In the genomic region with DNA sequence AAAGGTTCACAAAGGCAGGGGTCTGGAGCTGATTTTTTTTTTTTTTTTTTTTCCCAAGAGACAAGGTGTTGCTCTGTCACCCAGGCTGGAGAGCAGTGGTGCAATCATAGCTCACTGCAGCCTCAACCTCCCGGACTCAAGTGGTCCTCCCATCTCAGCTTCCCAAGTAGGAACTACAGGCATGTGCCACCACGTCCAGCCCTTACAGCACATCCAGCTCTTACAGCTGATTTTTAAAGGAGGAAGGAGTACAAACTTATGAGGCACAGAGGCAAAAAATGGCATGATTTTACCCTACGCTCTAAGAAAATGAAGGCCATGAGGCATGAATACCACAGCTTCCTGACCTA, we compare ENCODE assay signal across 2 cellular contexts.
TF ChIP-seq lines count a peak whose summit lies in the region.

No MANE protein-coding gene starts in this region.

TF ChIP-seq in HepG2, 621 proteins besides CTCF, POLR2A, EP300 and RAD21 (continues in another document):
- TF ChIP-seq YY1 (IDR thresholded peaks at IDR 0.05; ENCODE audit: insufficient read depth, insufficient replicate concordance, low read depth, low read length): no peak
- TF ChIP-seq HCFC1 (IDR thresholded peaks at IDR 0.05; ENCODE audit: low read depth, low read length): no peak
- no peak for TF ChIP-seq FOXM1 (CRISPR knock-in tag; IDR thresholded peaks at IDR 0.05)
- TF ChIP-seq TAF15 (IDR thresholded peaks at IDR 0.05; ENCODE audit: low read depth, low read length, poor library complexity, severe bottlenecking): no peak
- peak; percentile 65; the same call in 1 of the 2 replicates for TF ChIP-seq ZNF605 (CRISPR knock-in tag; IDR thresholded peaks at IDR 0.05)
- TF ChIP-seq MLXIP (CRISPR knock-in tag; IDR thresholded peaks at IDR 0.05; ENCODE audit: borderline replicate concordance): no peak
- TF ChIP-seq ARHGAP35 (CRISPR knock-in tag; IDR thresholded peaks at IDR 0.05; ENCODE audit: borderline replicate concordance): no peak
- TF ChIP-seq GLMP (CRISPR knock-in tag; IDR thresholded peaks at IDR 0.05; ENCODE audit: borderline replicate concordance): no peak
- no peak for TF ChIP-seq YEATS2 (CRISPR knock-in tag; IDR thresholded peaks at IDR 0.05; ENCODE audit: borderline replicate concordance)
- no peak for TF ChIP-seq MXI1 (IDR thresholded peaks at IDR 0.05; ENCODE audit: borderline replicate concordance, low read depth, low read length)
- TF ChIP-seq KDM5A (IDR thresholded peaks at IDR 0.05; ENCODE audit: borderline replicate concordance, low read length): no peak
- TF ChIP-seq ZNF616 (CRISPR knock-in tag; IDR thresholded peaks at IDR 0.05; ENCODE audit: low read depth): no peak
- TF ChIP-seq ZNF430 (CRISPR knock-in tag; IDR thresholded peaks at IDR 0.05): peak; percentile 63; the same call in 1 of the 2 replicates
- TF ChIP-seq ZNF772 (CRISPR knock-in tag; IDR thresholded peaks at IDR 0.05): no peak
- TF ChIP-seq TEAD3 (CRISPR knock-in tag; optimal IDR thresholded peaks at IDR 0.05; ENCODE audit: borderline replicate concordance): peak; percentile 3
- TF ChIP-seq AHR (CRISPR knock-in tag; IDR thresholded peaks at IDR 0.05): no peak
- TF ChIP-seq SP1 (IDR thresholded peaks at IDR 0.05): no peak
- no peak for TF ChIP-seq SP1 (CRISPR knock-in tag; IDR thresholded peaks at IDR 0.05)
- 0 out of 2 replicates have a peak, but pooled peaks have one; percentile 81 for TF ChIP-seq FOXO4 (CRISPR knock-in tag; conservative IDR thresholded peaks at IDR 0.05)
- TF ChIP-seq ZNF530 (CRISPR knock-in tag; IDR thresholded peaks at IDR 0.05; ENCODE audit: low read depth): no peak
- TF ChIP-seq POLR2G (IDR thresholded peaks at IDR 0.05; ENCODE audit: low read depth, low read length): 0 out of 2 replicates have a peak, but pooled peaks have one; percentile 0
- TF ChIP-seq DZIP1 (CRISPR knock-in tag; IDR thresholded peaks at IDR 0.05): no peak
- TF ChIP-seq SAFB2 (CRISPR knock-in tag; IDR thresholded peaks at IDR 0.05; ENCODE audit: borderline replicate concordance, low read depth): no peak
- TF ChIP-seq ZFX (CRISPR knock-in tag; IDR thresholded peaks at IDR 0.05; ENCODE audit: low read depth): no peak
- no peak for TF ChIP-seq NFKB2 (CRISPR knock-in tag; IDR thresholded peaks at IDR 0.05; ENCODE audit: borderline replicate concordance)
- TF ChIP-seq ZNF263 (CRISPR knock-in tag; IDR thresholded peaks at IDR 0.05): peak; percentile 55
- TF ChIP-seq DMAP1 (CRISPR knock-in tag; IDR thresholded peaks at IDR 0.05): no peak

TF ChIP-seq in WTC11, 78 proteins besides CTCF, POLR2A, EP300 and RAD21:
- TF ChIP-seq ZNF671 (CRISPR knock-in tag; IDR thresholded peaks at IDR 0.05): peak; percentile 10; the same call in 1 of the 2 replicates
- TF ChIP-seq, protein P1, sequence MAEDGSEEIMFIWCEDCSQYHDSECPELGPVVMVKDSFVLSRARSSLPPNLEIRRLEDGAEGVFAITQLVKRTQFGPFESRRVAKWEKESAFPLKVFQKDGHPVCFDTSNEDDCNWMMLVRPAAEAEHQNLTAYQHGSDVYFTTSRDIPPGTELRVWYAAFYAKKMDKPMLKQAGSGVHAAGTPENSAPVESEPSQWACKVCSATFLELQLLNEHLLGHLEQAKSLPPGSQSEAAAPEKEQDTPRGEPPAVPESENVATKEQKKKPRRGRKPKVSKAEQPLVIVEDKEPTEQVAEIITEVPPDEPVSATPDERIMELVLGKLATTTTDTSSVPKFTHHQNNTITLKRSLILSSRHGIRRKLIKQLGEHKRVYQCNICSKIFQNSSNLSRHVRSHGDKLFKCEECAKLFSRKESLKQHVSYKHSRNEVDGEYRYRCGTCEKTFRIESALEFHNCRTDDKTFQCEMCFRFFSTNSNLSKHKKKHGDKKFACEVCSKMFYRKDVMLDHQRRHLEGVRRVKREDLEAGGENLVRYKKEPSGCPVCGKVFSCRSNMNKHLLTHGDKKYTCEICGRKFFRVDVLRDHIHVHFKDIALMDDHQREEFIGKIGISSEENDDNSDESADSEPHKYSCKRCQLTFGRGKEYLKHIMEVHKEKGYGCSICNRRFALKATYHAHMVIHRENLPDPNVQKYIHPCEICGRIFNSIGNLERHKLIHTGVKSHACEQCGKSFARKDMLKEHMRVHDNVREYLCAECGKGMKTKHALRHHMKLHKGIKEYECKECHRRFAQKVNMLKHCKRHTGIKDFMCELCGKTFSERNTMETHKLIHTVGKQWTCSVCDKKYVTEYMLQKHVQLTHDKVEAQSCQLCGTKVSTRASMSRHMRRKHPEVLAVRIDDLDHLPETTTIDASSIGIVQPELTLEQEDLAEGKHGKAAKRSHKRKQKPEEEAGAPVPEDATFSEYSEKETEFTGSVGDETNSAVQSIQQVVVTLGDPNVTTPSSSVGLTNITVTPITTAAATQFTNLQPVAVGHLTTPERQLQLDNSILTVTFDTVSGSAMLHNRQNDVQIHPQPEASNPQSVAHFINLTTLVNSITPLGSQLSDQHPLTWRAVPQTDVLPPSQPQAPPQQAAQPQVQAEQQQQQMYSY (CRISPR knock-in tag; IDR thresholded peaks at IDR 0.05): no peak
- TF ChIP-seq ZNF263 (CRISPR knock-in tag; IDR thresholded peaks at IDR 0.05; ENCODE audit: low read depth): peak; percentile 50
- TF ChIP-seq MLX (CRISPR knock-in tag; IDR thresholded peaks at IDR 0.05): no peak
- no peak; the same call in 1 of the 2 replicates for TF ChIP-seq SP1 (CRISPR knock-in tag; conservative IDR thresholded peaks at IDR 0.05)
